In genomic region chr6:108570518-108570917, GRCh38 we compare ENCODE assay signal across 16 cellular contexts. TPM values are rescaled to one million over a fixed set of nuclear protein-coding genes. Genes with fewer than 3 reads are reported as not detected.
DNase-seq lines count a peak whose midpoint lies in the region; ATAC-seq and TF ChIP-seq lines count a peak whose summit lies in the region.
"Had no signal": no experiment of that assay in that cellular context is flagged by ENCODE, and none has a peak within 500 bp of the region (broad histone marks: within the 10 kb centered on the region; RNA-seq: fewer than 3 reads in every experiment).

No MANE protein-coding gene starts in this region.

- peaks cover 13 to 56% of the 10 kb centered on the region in 2 donors for H3K36me3 ChIP-seq in psoas muscle (ENCODE audit: insufficient read depth in 1 of 2, low read depth in 1 of 2)

- H3K4me1 ChIP-seq in psoas muscle = peaks cover 69% of the 10 kb centered on the region

- H3K4me3 Mint-ChIP-seq in activated naive CD8-positive, alpha-beta T cell treated with anti-CD3 and anti-CD28 coated beads, Interleukin-2, amount 50 U/mL, for 24 hours = no peak overlapping the region
- H3K4me3 Mint-ChIP-seq: CD4-positive, alpha-beta memory T cell; WTC11 had no signal

- TF ChIP-seq CTCF in GM12865 (IDR thresholded peaks at IDR 0.05; ENCODE audit: insufficient read depth, low read depth, low read length, missing control alignments) (no peak), cardiac fibroblast (IDR thresholded peaks at IDR 0.05; ENCODE audit: low read depth, low read length) (no peak), psoas muscle (IDR thresholded peaks at IDR 0.05) (no peak)

- peak overlapping the region; percentile 25 for H3K27ac ChIP-seq in psoas muscle
- H3K27ac ChIP-seq: left lung had no signal

- peaks cover 8% of the 10 kb centered on the region for H3K36me3 Mint-ChIP-seq in activated naive CD8-positive, alpha-beta T cell treated with anti-CD3 and anti-CD28 coated beads, Interleukin-2, amount 50 U/mL, for 24 hours (ENCODE audit: low read depth)

- 95 to 97% (median 96%) methylated on average over 1 of the region's 1 CpG for WGBS in psoas muscle, 3 donors

- H3K4me3 ChIP-seq in GM12865 (ENCODE audit: low read depth, low read length) (no peak overlapping the region), cardiac fibroblast (replicated peaks in 1 of 2; ENCODE audit: low read depth in 2 of 2, low read length in 2 of 2) (no peak overlapping the region), psoas muscle (no peak overlapping the region)
- H3K4me3 ChIP-seq: left lung had no signal

- H3K27me3 Mint-ChIP-seq in activated naive CD8-positive, alpha-beta T cell treated with anti-CD3 and anti-CD28 coated beads, Interleukin-2, amount 50 U/mL, for 24 hours = no peaks in the 10 kb centered on the region
- H3K27me3 Mint-ChIP-seq: CD4-positive, alpha-beta memory T cell; progenitor cell of endocrine pancreas had no signal

- H3K4me1 Mint-ChIP-seq in activated naive CD8-positive, alpha-beta T cell treated with anti-CD3 and anti-CD28 coated beads, Interleukin-2, amount 50 U/mL, for 24 hours = peaks cover 31% of the 10 kb centered on the region

- no peak for ATAC-seq in psoas muscle
- ATAC-seq in activated naive CD8-positive, alpha-beta T cell treated with anti-CD3 and anti-CD28 coated beads, Interleukin-2, amount 50 U/mL, for 24 hours = no peak
- ATAC-seq in esophagus mucosa = no peak
- ATAC-seq: left lung, WTC11 had no signal

- no peak overlapping the region for H3K27ac Mint-ChIP-seq in activated naive CD8-positive, alpha-beta T cell treated with anti-CD3 and anti-CD28 coated beads, Interleukin-2, amount 50 U/mL, for 24 hours
- H3K27ac Mint-ChIP-seq: progenitor cell of endocrine pancreas, WTC11 had no signal

- no peaks in the 10 kb centered on the region for H3K9me3 Mint-ChIP-seq in activated naive CD8-positive, alpha-beta T cell treated with anti-CD3 and anti-CD28 coated beads, Interleukin-2, amount 50 U/mL, for 24 hours
- H3K9me3 Mint-ChIP-seq: CD4-positive, alpha-beta memory T cell; WTC11 had no signal

- H3K27me3 ChIP-seq in psoas muscle (ENCODE audit: insufficient read depth in 3 of 3, low read length in 2 of 3) = no peaks in the 10 kb centered on the region
- H3K27me3 ChIP-seq: left lung had no signal

- DNase-seq in GM12865 (ENCODE audit: low read depth) = peak; percentile 8
- peak; percentile 1 for DNase-seq in MV-4-11 (lab: John Stamatoyannopoulos, UW)
- peak; percentile 34 to 42 for DNase-seq in cardiac fibroblast (ENCODE audit: low read depth in 2 of 2)
- no peak for DNase-seq in psoas muscle
- no peak for DNase-seq in iPS-NIHi11 (ENCODE audit: low spot score)
- DNase-seq in activated naive CD8-positive, alpha-beta T cell treated with anti-CD3 and anti-CD28 coated beads, Interleukin-2, amount 50 U/mL, for 24 hours = no peak
- DNase-seq: activated gamma-delta T cell; aorta; CD4-positive, alpha-beta memory T cell; left lung; NCI-H1417 treated with DMSO at 0.1 percent for 48 hours; NK-92 treated with Interleukin-12 subunit alpha and Interleukin-12 subunit beta, amount 100 ng/mL, for 24 hours; stimulated activated CD4-positive, alpha-beta T cell treated with anti-CD3 and anti-CD28 coated beads, Interleukin-15, amount 100 ng/mL, for 24 hours had no signal

- no peaks in the 10 kb centered on the region for H3K9me3 ChIP-seq in psoas muscle
- H3K9me3 ChIP-seq: left lung had no signal

- intact Hi-C loops in psoas muscle (cut with DNase I) = no loop called here

RNA-seq across cellular contexts. Expression of gene FOXO3, which starts 9.8 kb away (rescaled TPM):
- total RNA-seq in psoas muscle = 100 to 1,000 TPM in 3 of 4 donors, 10 to 100 TPM in 1; 28.3 to 160 (median 144) TPM
- 10 to 100 TPM; 20.6 to 76.5 (median 35.8) TPM for polyA plus RNA-seq in psoas muscle
- 29.3 TPM for total RNA-seq in esophagus mucosa

Comparison
In these comparisons a context has a peak if more than half of its experiments do, and no peak if none do; other contexts are left out.
1. DNase-seq: peak in GM12865 (single experiment), MV-4-11 (single experiment) and cardiac fibroblast (2 of 2); none in psoas muscle (0 of 2), iPS-NIHi11 (single experiment) and activated naive CD8-positive, alpha-beta T cell treated with anti-CD3 and anti-CD28 coated beads, Interleukin-2, amount 50 U/mL, for 24 hours (single experiment).